19 cellular contexts compared by ENCODE assay signal in genomic region chr3:125143538-125143937, GRCh38.
A peak's percentile ranks its signal among the peaks of the same experiment; 100 is the strongest.
DNase-seq lines count a peak whose midpoint lies in the region; ATAC-seq and TF ChIP-seq lines count a peak whose summit lies in the region.
"Had no signal": no experiment of that assay in that cellular context is flagged by ENCODE, and none has a peak within 500 bp of the region (broad histone marks: within the 10 kb centered on the region; RNA-seq: fewer than 3 reads in every experiment).

No MANE protein-coding gene starts in this region.

- H3K9me3 ChIP-seq in HEK293 (ENCODE audit: control insufficient read depth, insufficient read depth, low read depth, low read length): no peaks in the 10 kb centered on the region
- H3K9me3 ChIP-seq in PC-9 (ENCODE audit: insufficient read depth, low read depth): no peaks in the 10 kb centered on the region
- H3K9me3 ChIP-seq in right cardiac atrium (ENCODE audit: control insufficient read depth, low read length): no peaks in the 10 kb centered on the region
- H3K9me3 ChIP-seq in neuronal stem cell (replicated peaks in 1 of 2; ENCODE audit: control insufficient read depth in 2 of 2, insufficient read depth in 1 of 2, low read depth in 1 of 2, low read length in 2 of 2): peaks cover 0 to 10% of the 10 kb centered on the region in 2 donors
- H3K9me3 ChIP-seq: colonic mucosa, transverse colon had no signal

- H3K9ac ChIP-seq in neuronal stem cell (ENCODE audit: low read depth, low read length, poor library complexity): no peak overlapping the region

- peaks cover 31% of the 10 kb centered on the region for H3K4me1 Mint-ChIP-seq in activated CD4-positive, alpha-beta memory T cell treated with anti-CD3 and anti-CD28 coated beads for 36 hours (ENCODE audit: low read depth)

- H3K79me2 ChIP-seq in PC-9 (ENCODE audit: low read depth): no peaks in the 10 kb centered on the region

- no peaks in the 10 kb centered on the region for H3K36me3 Mint-ChIP-seq in activated CD4-positive, alpha-beta memory T cell treated with anti-CD3 and anti-CD28 coated beads for 36 hours

- H3K4me3 Mint-ChIP-seq in activated CD4-positive, alpha-beta memory T cell treated with anti-CD3 and anti-CD28 coated beads for 36 hours: no peak overlapping the region

- H3F3A ChIP-seq in PC-9 (ENCODE audit: insufficient read depth, low read depth): no peaks in the 10 kb centered on the region

- TF ChIP-seq CTCF in HEK293 (tag by site-specific recombination; IDR thresholded peaks at IDR 0.05) (no peak), PC-9 (conservative IDR thresholded peaks at IDR 0.05) (no peak)

- no peaks in the 10 kb centered on the region for H3K79me1 ChIP-seq in neuronal stem cell (ENCODE audit: low read depth, low read length)

- H3K27ac Mint-ChIP-seq in activated CD4-positive, alpha-beta memory T cell treated with anti-CD3 and anti-CD28 coated beads for 36 hours: no peak overlapping the region

- no peaks in the 10 kb centered on the region for H3K9me2 ChIP-seq in PC-9 (ENCODE audit: insufficient read depth)

- POLR2A ChIA-PET in HEK293 (lab: Yijun Ruan, JAX): interaction anchor here (0.6 kb wide), 1 partner anchor 850 kb away, joined by 4 read pairs; no protein-coding TSS in a partner anchor
- POLR2A ChIA-PET in PC-9 (lab: Charles Lee; ENCODE audit: unreplicated experiment): interaction anchor here (0.6 to 0.7 kb wide), 3 partner anchors 14 to 231 kb away, joined by 4 to 5 read pairs (median 4); partner anchors contain the start of gene ZNF148
- POLR2A ChIA-PET in activated CD4-positive, alpha-beta memory T cell treated with anti-CD3 and anti-CD28 coated beads for 36 hours (lab: Charles Lee): no interaction called here

- no peak overlapping the region for H3K23ac ChIP-seq in neuronal stem cell (ENCODE audit: low read depth, low read length, poor library complexity)

- no peaks in the 10 kb centered on the region for H3K4me1 ChIP-seq in HEK293 (ENCODE audit: control insufficient read depth, insufficient read depth, low read length)
- no peaks in the 10 kb centered on the region for H3K4me1 ChIP-seq in PC-9 (replicated peaks; ENCODE audit: insufficient read depth)
- H3K4me1 ChIP-seq in right cardiac atrium (ENCODE audit: control insufficient read depth, insufficient read depth, low read length): peaks cover 24% of the 10 kb centered on the region
- H3K4me1 ChIP-seq in neuronal stem cell (ENCODE audit: control insufficient read depth in 2 of 2, insufficient read depth in 1 of 2, low read depth in 1 of 2, low read length in 2 of 2): peaks cover 19 to 24% of the 10 kb centered on the region in 2 donors
- H3K4me1 ChIP-seq: colonic mucosa had no signal

- no peak overlapping the region for H4K8ac ChIP-seq in neuronal stem cell (ENCODE audit: low read depth, low read length)

- no peak overlapping the region for H3K4me3 ChIP-seq in HEK293 (ENCODE audit: low read depth, low read length)
- no peak overlapping the region for H3K4me3 ChIP-seq in PC-9
- no peak overlapping the region for H3K4me3 ChIP-seq in right cardiac atrium (ENCODE audit: low read length)
- no peak overlapping the region for H3K4me3 ChIP-seq in neuronal stem cell (ENCODE audit: low read length in 2 of 2)
- H3K4me3 ChIP-seq: colonic mucosa, transverse colon had no signal

- DNase-seq in PC-9: peak in 1 of 2 experiments; percentile 42
- DNase-seq in right cardiac atrium: peak in 2 of 3 donors; percentile 65 to 68
- no peak for DNase-seq in neuronal stem cell (ENCODE audit: low spot score)
- DNase-seq in activated CD4-positive, alpha-beta memory T cell treated with anti-CD3 and anti-CD28 coated beads for 36 hours: no peak
- no peak for DNase-seq in NCI-H524 treated with DMSO at 0.1 percent for 48 hours (lab: John Stamatoyannopoulos, UW)
- DNase-seq in stimulated activated CD4-positive, alpha-beta T cell treated with anti-CD3 and anti-CD28 coated beads, Interleukin-4, amount 100 ng/mL, for 4 hours: no peak
- DNase-seq: activated CD4-positive, alpha-beta T cell treated with anti-CD3 and anti-CD28 coated beads, Interleukin-2, amount 50 U/mL, for 4 hours; activated naive CD4-positive, alpha-beta T cell; colonic mucosa; hypothalamus; NCI-H1092 treated with DMSO at 0.1 percent for 48 hours; NCI-H2081 treated with DMSO at 0.1 percent for 48 hours; NCI-H510A treated with DMSO at 0.1 percent for 48 hours; SIG-M5; T-helper 2 cell; transverse colon had no signal

- H2AFZ ChIP-seq in PC-9: no peak overlapping the region
- peak overlapping the region; percentile 30 for H2AFZ ChIP-seq in neuronal stem cell (ENCODE audit: low read length)

- no peak overlapping the region for H2BK5ac ChIP-seq in neuronal stem cell (ENCODE audit: low read length)

- peaks cover 36% of the 10 kb centered on the region for H3K27me3 Mint-ChIP-seq in activated CD4-positive, alpha-beta memory T cell treated with anti-CD3 and anti-CD28 coated beads for 36 hours

- CTCF ChIA-PET in HEK293 (lab: Yijun Ruan, JAX): interaction anchor here (1.1 kb wide), 1 partner anchor 24 kb away, joined by 3 read pairs; no protein-coding TSS in a partner anchor
- CTCF ChIA-PET in PC-9 (lab: Charles Lee): interaction anchor here (1.0 kb wide), 1 partner anchor 15 kb away, joined by 3 read pairs; no protein-coding TSS in a partner anchor
- CTCF ChIA-PET in activated CD4-positive, alpha-beta memory T cell treated with anti-CD3 and anti-CD28 coated beads for 36 hours (lab: Charles Lee): no interaction called here

- H3K36me3 ChIP-seq in HEK293 (ENCODE audit: control insufficient read depth in 2 of 2, insufficient read depth in 1 of 2, low read length in 2 of 2): no peaks in the 10 kb centered on the region
- H3K36me3 ChIP-seq in PC-9 (ENCODE audit: low read depth): no peaks in the 10 kb centered on the region
- no peaks in the 10 kb centered on the region for H3K36me3 ChIP-seq in neuronal stem cell (replicated peaks in 1 of 2; ENCODE audit: control insufficient read depth in 2 of 2, insufficient read depth in 2 of 2, low read length in 2 of 2)
- H3K36me3 ChIP-seq: colonic mucosa, transverse colon had no signal

- H4K20me1 ChIP-seq in PC-9 (ENCODE audit: insufficient read depth): no peaks in the 10 kb centered on the region

- peak; percentile 27 to 73 for ATAC-seq in right cardiac atrium
- ATAC-seq: foreskin keratinocyte had no signal

- intact Hi-C loops in PC-9 (cut with micrococcal nuclease; ENCODE audit: unreplicated experiment): loop anchor here (5.0 kb wide), 2 partner anchors 69 to 81 kb away; partner anchors contain the start of gene SLC12A8
- intact Hi-C loops in right cardiac atrium (cut with DNase I): loop anchor here (5.0 to 10.0 kb wide), 5 partner anchors 86 to 139 kb away; partner anchors contain the start of gene HEG1 (in 2 of the 4)
- intact Hi-C loops in activated CD4-positive, alpha-beta memory T cell treated with anti-CD3 and anti-CD28 coated beads for 36 hours (cut with micrococcal nuclease): loop anchor here (5.0 to 10.0 kb wide), 3 partner anchors 146 to 231 kb away; partner anchors contain the start of gene ZNF148

- peak overlapping the region; percentile 23 for H2AK5ac ChIP-seq in neuronal stem cell (ENCODE audit: low read depth, low read length)

- H2BK12ac ChIP-seq in neuronal stem cell (ENCODE audit: low read length): no peak overlapping the region

- no peak overlapping the region for H3K4me2 ChIP-seq in PC-9
- H3K4me2 ChIP-seq in neuronal stem cell (ENCODE audit: insufficient read depth, low read length, poor library complexity, severe bottlenecking): no peak overlapping the region

- no peak overlapping the region for H4K91ac ChIP-seq in neuronal stem cell (ENCODE audit: low read depth, low read length, poor library complexity)

- no peak overlapping the region for H3K4ac ChIP-seq in neuronal stem cell (ENCODE audit: low read length)

- H3K27me3 ChIP-seq in PC-9 (ENCODE audit: insufficient read depth, low read depth) (no peaks in the 10 kb centered on the region), right cardiac atrium (ENCODE audit: control insufficient read depth, insufficient read depth) (no peaks in the 10 kb centered on the region), neuronal stem cell (ENCODE audit: control insufficient read depth in 3 of 3, insufficient read depth in 3 of 3, low read depth in 1 of 3, low read length in 3 of 3) (peaks cover 0 to 4% (median 0%) of the 10 kb centered on the region in 3 experiments)
- H3K27me3 ChIP-seq: colonic mucosa, foreskin keratinocyte, transverse colon had no signal

- WGBS in right cardiac atrium: 86% methylated on average over 3 of the region's 3 CpGs
- WGBS in neuronal stem cell (ENCODE audit: extremely low coverage in 2 of 2, insufficient read length in 2 of 2, insufficient replicate concordance in 1 of 2), 2 donors: no CpG with 5 or more reads among the region's 3 CpGs

- H2BK120ac ChIP-seq in neuronal stem cell (ENCODE audit: low read depth, low read length): no peak overlapping the region

- no peaks in the 10 kb centered on the region for H3K9me3 Mint-ChIP-seq in activated CD4-positive, alpha-beta memory T cell treated with anti-CD3 and anti-CD28 coated beads for 36 hours

- H3K27ac ChIP-seq in HEK293 (ENCODE audit: extremely low read depth, low read depth, low read length) (no peak overlapping the region), PC-9 (no peak overlapping the region), right cardiac atrium (ENCODE audit: low read length) (no peak overlapping the region), neuronal stem cell (replicated peaks; ENCODE audit: low read length) (no peak overlapping the region)
- H3K27ac ChIP-seq: colonic mucosa, foreskin keratinocyte, VCaP had no signal

- peak overlapping the region; percentile 18 for H2BK15ac ChIP-seq in neuronal stem cell (ENCODE audit: low read length)

- BruUV-seq in PC-9 (replicated peaks; lab: Mats Ljungman, UMichigan): TSS peak; percentile 17

- H3K18ac ChIP-seq in neuronal stem cell (ENCODE audit: low read length): peak overlapping the region; percentile 69

- H3K14ac ChIP-seq in neuronal stem cell (ENCODE audit: low read length): no peak overlapping the region

TF ChIP-seq in HEK293, 187 proteins besides CTCF, POLR2A, EP300 and RAD21:
- TF ChIP-seq GLIS1 (tag by site-specific recombination; IDR thresholded peaks at IDR 0.05): peak; percentile 90
- no peak for TF ChIP-seq ZNF558 (tag by site-specific recombination; IDR thresholded peaks at IDR 0.05)
- TF ChIP-seq ZIC2 (tag by site-specific recombination; IDR thresholded peaks at IDR 0.05): peak; percentile 36

Comparison
In these comparisons a context has a peak if more than half of its experiments do, and no peak if none do; other contexts are left out.
1. DNase-seq: peak in right cardiac atrium (2 of 3); none in neuronal stem cell (single experiment), activated CD4-positive, alpha-beta memory T cell treated with anti-CD3 and anti-CD28 coated beads for 36 hours (single experiment), NCI-H524 treated with DMSO at 0.1 percent for 48 hours (single experiment) and stimulated activated CD4-positive, alpha-beta T cell treated with anti-CD3 and anti-CD28 coated beads, Interleukin-4, amount 100 ng/mL, for 4 hours (0 of 2).